ENCODE assay signal across 14 cellular contexts in the genomic region with DNA sequence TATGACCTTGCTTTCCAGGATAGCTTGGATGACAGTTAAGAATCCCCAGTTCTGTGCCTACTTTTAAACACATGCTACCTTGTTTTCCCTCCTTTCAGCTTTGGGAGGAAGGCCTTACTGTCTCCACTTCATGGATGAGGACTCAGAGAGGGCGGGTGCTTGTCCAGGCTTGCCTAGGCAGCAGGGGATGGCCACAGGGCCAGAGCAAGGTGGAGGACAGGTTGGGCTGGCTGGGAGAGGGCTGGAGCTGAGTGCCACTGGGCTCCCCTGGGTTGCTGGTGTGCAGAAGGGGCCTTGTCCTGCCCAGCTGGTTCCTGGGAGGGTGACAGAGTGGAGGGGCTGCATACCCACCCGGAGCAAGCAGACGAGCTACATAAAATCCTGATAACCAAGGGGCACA.
A peak's percentile ranks its signal among the peaks of the same experiment; 100 is the strongest.
DNase-seq lines count a peak whose midpoint lies in the region; ATAC-seq, FAIRE-seq and TF ChIP-seq lines count a peak whose summit lies in the region.
"Had no signal": no experiment of that assay in that cellular context is flagged by ENCODE, and none has a peak within 500 bp of the region (broad histone marks: within the 10 kb centered on the region; RNA-seq: fewer than 3 reads in every experiment).

No MANE protein-coding gene starts in this region.

- WGBS in HepG2 (ENCODE audit: low lambda C conversion rate), result 100% methylated on average over 2 of the region's 3 CpGs
- 78% methylated on average over 3 of the region's 3 CpGs for WGBS in right lobe of liver (ENCODE audit: insufficient coverage, low coverage, low lambda C conversion rate, missing lambda C conversion rate)

- H3K27ac ChIP-seq in HepG2 (ENCODE audit: extremely low read length, insufficient read depth, low read length) (no peak overlapping the region), right lobe of liver (no peak overlapping the region), Panc1 (ENCODE audit: low read length) (no peak overlapping the region)

- DNase-seq in HepG2 (ENCODE audit: low spot score), result no peak
- DNase-seq in right lobe of liver, result no peak
- no peak for DNase-seq in Panc1 (ENCODE audit: low read depth, low spot score)
- DNase-seq in stimulated activated CD4-positive, alpha-beta T cell treated with anti-CD3 and anti-CD28 coated beads, Interleukin-1b, Interleukin-23, amount 100 ng/mL, for 48 hours, result no peak
- no peak for DNase-seq in putamen (ENCODE audit: low spot score)
- DNase-seq in activated CD8-positive, alpha-beta memory T cell treated with anti-CD3 and anti-CD28 coated beads, Interleukin-2, amount 10 ng/mL, durations not matched to agents 7 days and 5 days, result no peak
- DNase-seq: CD4-positive, alpha-beta T cell; Kasumi-1; NCI-H2029; NCI-H526 treated with DMSO at 0.1 percent for 48 hours; SHP77 treated with DMSO at 0.1 percent for 48 hours had no signal

- H3K4me3 Mint-ChIP-seq in activated CD8-positive, alpha-beta memory T cell treated with anti-CD3 and anti-CD28 coated beads, Interleukin-2, amount 10 ng/mL, durations not matched to agents 7 days and 5 days, result no peak overlapping the region
- H3K4me3 Mint-ChIP-seq: B cell; CD4-positive, alpha-beta T cell had no signal

- TF ChIP-seq RAD21 in HepG2 (CRISPR knock-in tag; IDR thresholded peaks at IDR 0.05), result no peak

- no peaks in the 10 kb centered on the region for H3K9me3 ChIP-seq in HepG2 (ENCODE audit: low read length)
- H3K9me3 ChIP-seq in right lobe of liver, result no peaks in the 10 kb centered on the region
- H3K9me3 ChIP-seq in Panc1 (ENCODE audit: control insufficient read depth, insufficient read depth, low read depth, low read length), result no peaks in the 10 kb centered on the region

- H3K4me3 ChIP-seq in HepG2 (replicated peaks in 1 of 3; ENCODE audit: insufficient read depth in 1 of 3, low read depth in 2 of 3, low read length in 3 of 3) (no peak overlapping the region), right lobe of liver (no peak overlapping the region), Panc1 (ENCODE audit: low read depth in 2 of 2, low read length in 2 of 2) (no peak overlapping the region)

- no peaks in the 10 kb centered on the region for H4K20me1 ChIP-seq in HepG2 (ENCODE audit: insufficient read depth, low read length)

- BruUV-seq in HepG2 (replicated peaks; lab: Mats Ljungman, UMichigan) (no TSS peak), Panc1 (replicated peaks; lab: Mats Ljungman, UMichigan) (no TSS peak)

- no peak overlapping the region for H2AFZ ChIP-seq in HepG2 (ENCODE audit: low read length)

- POLR2A ChIA-PET in HepG2 (lab: Yijun Ruan, JAX) (interaction anchor here (0.9 kb wide), 1 partner anchor 54 kb away, joined by 3 read pairs; no protein-coding TSS in a partner anchor), Panc1 (lab: Charles Lee) (no interaction called here)

- H3K4me1 ChIP-seq in HepG2 (ENCODE audit: insufficient read depth, low read length), result peaks cover 48% of the 10 kb centered on the region
- H3K4me1 ChIP-seq in right lobe of liver, result peaks cover 0 to 15% (median 3%) of the 10 kb centered on the region in 4 donors
- peaks cover 11% of the 10 kb centered on the region for H3K4me1 ChIP-seq in Panc1 (ENCODE audit: control insufficient read depth, insufficient read depth, low read length)

- peaks cover 2% of the 10 kb centered on the region for H3K36me3 Mint-ChIP-seq in activated CD8-positive, alpha-beta memory T cell treated with anti-CD3 and anti-CD28 coated beads, Interleukin-2, amount 10 ng/mL, durations not matched to agents 7 days and 5 days

- no peak overlapping the region for H3K4me2 ChIP-seq in HepG2 (ENCODE audit: low read depth, low read length)

- peaks cover 13% of the 10 kb centered on the region for H3K4me1 Mint-ChIP-seq in activated CD8-positive, alpha-beta memory T cell treated with anti-CD3 and anti-CD28 coated beads, Interleukin-2, amount 10 ng/mL, durations not matched to agents 7 days and 5 days

- H3K9ac ChIP-seq in HepG2 (ENCODE audit: insufficient read depth, low read depth, low read length), result no peak overlapping the region

- in situ Hi-C loops in HepG2 (cut with HindIII; ENCODE audit: extremely low pct_ligation_motif_present, low pct_unique_long_range_greater_than_20kb), result no loop called here
- in situ Hi-C loops in Panc1 (cut with HindIII; ENCODE audit: low pct_unique_long_range_greater_than_20kb, low sequenced_read_pairs), result no loop called here

- FAIRE-seq in HepG2 (lab: Jason Lieb, UNC), result no peak
- FAIRE-seq: H54 had no signal

- no peak for TF ChIP-seq POLR2A in HepG2 (IDR thresholded peaks at IDR 0.05; ENCODE audit: insufficient read depth in 1 of 2, low read depth in 2 of 2, low read length in 2 of 2)
- TF ChIP-seq POLR2A in right lobe of liver (IDR thresholded peaks at IDR 0.05), result no peak

- TF ChIP-seq EP300 in HepG2 (IDR thresholded peaks at IDR 0.05; ENCODE audit: low read depth in 2 of 2, low read length in 2 of 2), result no peak
- no peak for TF ChIP-seq EP300 in HepG2 (CRISPR knock-in tag; IDR thresholded peaks at IDR 0.05; ENCODE audit: borderline replicate concordance)

- H3K27me3 Mint-ChIP-seq in activated CD8-positive, alpha-beta memory T cell treated with anti-CD3 and anti-CD28 coated beads, Interleukin-2, amount 10 ng/mL, durations not matched to agents 7 days and 5 days, result no peaks in the 10 kb centered on the region
- H3K27me3 Mint-ChIP-seq: B cell; CD4-positive, alpha-beta T cell had no signal

- TF ChIP-seq CTCF in HepG2 (CRISPR knock-in tag; IDR thresholded peaks at IDR 0.05) (no peak), right lobe of liver (IDR thresholded peaks at IDR 0.05) (no peak), Panc1 (IDR thresholded peaks at IDR 0.05) (no peak)

- H3K79me2 ChIP-seq in HepG2 (ENCODE audit: insufficient read depth, low read length), result peaks cover 12% of the 10 kb centered on the region

- CTCF ChIA-PET in HepG2 (lab: Yijun Ruan, JAX; ENCODE audit: low intra/inter-chr PET ratio, low total read pairs), result no interaction called here
- CTCF ChIA-PET in Panc1 (lab: Charles Lee), result no interaction called here
- CTCF ChIA-PET in activated CD8-positive, alpha-beta memory T cell treated with anti-CD3 and anti-CD28 coated beads, Interleukin-2, amount 10 ng/mL, durations not matched to agents 7 days and 5 days (lab: Charles Lee), result no interaction called here

- H3K27ac Mint-ChIP-seq in activated CD8-positive, alpha-beta memory T cell treated with anti-CD3 and anti-CD28 coated beads, Interleukin-2, amount 10 ng/mL, durations not matched to agents 7 days and 5 days, result no peak overlapping the region
- H3K27ac Mint-ChIP-seq: CD4-positive, alpha-beta T cell had no signal

- ATAC-seq in HepG2 (no peak), right lobe of liver (no peak), Panc1 (0 out of 2 replicates have a peak, but pooled peaks have one; percentile 37), esophagus mucosa (peak; percentile 90)
- no peak for ATAC-seq in activated CD8-positive, alpha-beta memory T cell treated with anti-CD3 and anti-CD28 coated beads, Interleukin-2, amount 10 ng/mL, durations not matched to agents 7 days and 5 days

- H3K27me3 ChIP-seq in HepG2 (ENCODE audit: control insufficient read depth in 1 of 2, insufficient read depth in 2 of 2, low read length in 2 of 2) (no peaks in the 10 kb centered on the region), right lobe of liver (no peaks in the 10 kb centered on the region), Panc1 (ENCODE audit: control insufficient read depth, insufficient read depth, low read length) (no peaks in the 10 kb centered on the region)

- intact Hi-C loops in HepG2 (cut with micrococcal nuclease; ENCODE audit: unreplicated experiment) (no loop called here), right lobe of liver (cut with DNase I) (no loop called here), Panc1 (cut with micrococcal nuclease; ENCODE audit: unreplicated experiment) (no loop called here)

- H3K36me3 ChIP-seq in HepG2 (replicated peaks in 1 of 2; ENCODE audit: control insufficient read depth in 1 of 2, insufficient read depth in 2 of 2, low read length in 2 of 2), result 0 out of 5 replicates have a peak, but pooled peaks cover 2 to 4% of the 10 kb centered on the region in 2 experiments
- no peaks in the 10 kb centered on the region for H3K36me3 ChIP-seq in right lobe of liver
- no peaks in the 10 kb centered on the region for H3K36me3 ChIP-seq in Panc1 (ENCODE audit: control insufficient read depth, insufficient read depth, low read length)

- H3K9me3 Mint-ChIP-seq in activated CD8-positive, alpha-beta memory T cell treated with anti-CD3 and anti-CD28 coated beads, Interleukin-2, amount 10 ng/mL, durations not matched to agents 7 days and 5 days (ENCODE audit: low read depth), result no peaks in the 10 kb centered on the region
- H3K9me3 Mint-ChIP-seq: CD4-positive, alpha-beta T cell had no signal

TF ChIP-seq in HepG2, 621 proteins besides CTCF, POLR2A, EP300 and RAD21:
- TF ChIP-seq, protein P1, sequence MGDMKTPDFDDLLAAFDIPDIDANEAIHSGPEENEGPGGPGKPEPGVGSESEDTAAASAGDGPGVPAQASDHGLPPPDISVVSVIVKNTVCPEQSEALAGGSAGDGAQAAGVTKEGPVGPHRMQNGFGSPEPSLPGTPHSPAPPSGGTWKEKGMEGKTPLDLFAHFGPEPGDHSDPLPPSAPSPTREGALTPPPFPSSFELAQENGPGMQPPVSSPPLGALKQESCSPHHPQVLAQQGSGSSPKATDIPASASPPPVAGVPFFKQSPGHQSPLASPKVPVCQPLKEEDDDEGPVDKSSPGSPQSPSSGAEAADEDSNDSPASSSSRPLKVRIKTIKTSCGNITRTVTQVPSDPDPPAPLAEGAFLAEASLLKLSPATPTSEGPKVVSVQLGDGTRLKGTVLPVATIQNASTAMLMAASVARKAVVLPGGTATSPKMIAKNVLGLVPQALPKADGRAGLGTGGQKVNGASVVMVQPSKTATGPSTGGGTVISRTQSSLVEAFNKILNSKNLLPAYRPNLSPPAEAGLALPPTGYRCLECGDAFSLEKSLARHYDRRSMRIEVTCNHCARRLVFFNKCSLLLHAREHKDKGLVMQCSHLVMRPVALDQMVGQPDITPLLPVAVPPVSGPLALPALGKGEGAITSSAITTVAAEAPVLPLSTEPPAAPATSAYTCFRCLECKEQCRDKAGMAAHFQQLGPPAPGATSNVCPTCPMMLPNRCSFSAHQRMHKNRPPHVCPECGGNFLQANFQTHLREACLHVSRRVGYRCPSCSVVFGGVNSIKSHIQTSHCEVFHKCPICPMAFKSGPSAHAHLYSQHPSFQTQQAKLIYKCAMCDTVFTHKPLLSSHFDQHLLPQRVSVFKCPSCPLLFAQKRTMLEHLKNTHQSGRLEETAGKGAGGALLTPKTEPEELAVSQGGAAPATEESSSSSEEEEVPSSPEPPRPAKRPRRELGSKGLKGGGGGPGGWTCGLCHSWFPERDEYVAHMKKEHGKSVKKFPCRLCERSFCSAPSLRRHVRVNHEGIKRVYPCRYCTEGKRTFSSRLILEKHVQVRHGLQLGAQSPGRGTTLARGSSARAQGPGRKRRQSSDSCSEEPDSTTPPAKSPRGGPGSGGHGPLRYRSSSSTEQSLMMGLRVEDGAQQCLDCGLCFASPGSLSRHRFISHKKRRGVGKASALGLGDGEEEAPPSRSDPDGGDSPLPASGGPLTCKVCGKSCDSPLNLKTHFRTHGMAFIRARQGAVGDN (CRISPR knock-in tag; IDR thresholded peaks at IDR 0.05), result 0 out of 2 replicates have a peak, but pooled peaks have one; percentile 32
- no peak for TF ChIP-seq ZNF598 (CRISPR knock-in tag; IDR thresholded peaks at IDR 0.05; ENCODE audit: borderline replicate concordance)

Comparison
In these comparisons a context has a peak if more than half of its experiments do, and no peak if none do; other contexts are left out.
1. ATAC-seq: peak in Panc1 (single experiment) and esophagus mucosa (single experiment); none in HepG2 (single experiment), right lobe of liver (0 of 4) and activated CD8-positive, alpha-beta memory T cell treated with anti-CD3 and anti-CD28 coated beads, Interleukin-2, amount 10 ng/mL, durations not matched to agents 7 days and 5 days (single experiment).